Comparison of ENCODE assay signal across 8 cellular contexts in the genomic region with DNA sequence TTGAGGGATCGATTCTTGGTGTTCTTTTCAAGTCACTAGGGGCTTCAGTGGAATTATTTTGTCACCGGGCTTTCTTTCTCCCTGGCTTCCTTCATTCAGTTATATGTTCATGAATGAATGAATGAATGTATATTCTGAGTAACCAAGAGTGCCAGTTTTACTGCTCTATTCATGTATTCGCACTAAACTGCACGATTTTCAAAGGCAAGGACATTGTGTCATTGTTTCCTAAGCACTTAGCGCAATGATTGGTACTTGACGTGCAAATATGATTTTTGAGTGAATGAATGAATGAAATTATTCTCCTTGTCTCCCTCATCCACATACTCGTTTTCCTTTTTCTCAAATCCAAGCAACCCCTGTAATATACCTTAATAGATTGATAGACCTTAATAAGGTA. TPM values are rescaled to one million over a fixed set of nuclear protein-coding genes. Genes with fewer than 3 reads are reported as not detected.
DNase-seq lines count a peak whose midpoint lies in the region; ATAC-seq and TF ChIP-seq lines count a peak whose summit lies in the region.

No MANE protein-coding gene starts in this region.

- DNase-seq in epithelial cell of esophagus (ENCODE audit: low read depth) = no peak
- DNase-seq in progenitor cell of endocrine pancreas (ENCODE audit: low spot score, unreplicated experiment) = no peak
- DNase-seq in GDM1 (lab: John Stamatoyannopoulos, UW) = no peak
- no peak for DNase-seq in anterior cingulate cortex (lab: John Stamatoyannopoulos, UW)
- no peak for DNase-seq in iPS-NIHi11 (ENCODE audit: low spot score)

- no peak for ATAC-seq in GM21381 (IDR thresholded peaks at IDR 0.05; ENCODE audit: unreplicated experiment)

- H3K27ac ChIP-seq in OCI-LY3 (ENCODE audit: low read length) = peak overlapping the region; percentile 90

- peaks cover 13% of the 10 kb centered on the region for H3K4me1 ChIP-seq in OCI-LY3 (ENCODE audit: low read length)

- no peaks in the 10 kb centered on the region for H3K27me3 ChIP-seq in OCI-LY3 (ENCODE audit: low read depth, low read length)

- H3K27me3 Mint-ChIP-seq in progenitor cell of endocrine pancreas = no peaks in the 10 kb centered on the region

- H2AFZ ChIP-seq in OCI-LY3 (ENCODE audit: low read depth, low read length) = peak overlapping the region; percentile 85

- H3K27ac Mint-ChIP-seq in progenitor cell of endocrine pancreas = peak overlapping the region; percentile 99

- no peaks in the 10 kb centered on the region for H3K36me3 Mint-ChIP-seq in progenitor cell of endocrine pancreas (ENCODE audit: insufficient read depth)

- H3K9me3 Mint-ChIP-seq in progenitor cell of endocrine pancreas (ENCODE audit: low read depth) = no peaks in the 10 kb centered on the region

- no peaks in the 10 kb centered on the region for H4K20me1 ChIP-seq in OCI-LY3 (ENCODE audit: insufficient read depth, low read length)

- peak overlapping the region; percentile 98 for H3K4me3 Mint-ChIP-seq in progenitor cell of endocrine pancreas (ENCODE audit: low read depth)

- peak overlapping the region; percentile 99 for H3K9ac ChIP-seq in OCI-LY3 (ENCODE audit: low read length)

- H3K4me2 ChIP-seq in OCI-LY3 (ENCODE audit: low read length) = peak overlapping the region; percentile 80

- no peaks in the 10 kb centered on the region for H3K9me3 ChIP-seq in OCI-LY3 (ENCODE audit: insufficient read depth, low read length)

- TF ChIP-seq CTCF in OCI-LY3 (IDR thresholded peaks at IDR 0.05; ENCODE audit: low read depth, low read length) (no peak), epithelial cell of esophagus (IDR thresholded peaks at IDR 0.05; ENCODE audit: insufficient read depth, low read depth, low read length, missing control alignments) (no peak), progenitor cell of endocrine pancreas (IDR thresholded peaks at IDR 0.05; ENCODE audit: unreplicated experiment) (no peak)

- H3K36me3 ChIP-seq in OCI-LY3 (replicated peaks; ENCODE audit: low read depth, low read length) = no peaks in the 10 kb centered on the region

- H3K4me3 ChIP-seq in GM08714 (ENCODE audit: low read length) (peak overlapping the region; percentile 79), OCI-LY3 (ENCODE audit: low read length) (peak overlapping the region; percentile 97), epithelial cell of esophagus (ENCODE audit: low read length) (peak overlapping the region; percentile 96)

- H3K4me1 Mint-ChIP-seq in progenitor cell of endocrine pancreas (ENCODE audit: low read depth) = peaks cover 7% of the 10 kb centered on the region

- H3K79me2 ChIP-seq in OCI-LY3 (ENCODE audit: low read length) = peaks cover 9% of the 10 kb centered on the region; the same call in 1 of the 2 replicates

RNA-seq across cellular contexts. Expression of a gene that starts 0.8 kb away (rescaled TPM):
- 8.5 and 9.6 TPM in 2 replicates for total RNA-seq in progenitor cell of endocrine pancreas

RNA-seq across cellular contexts. Expression of a gene that starts 34.8 kb away (rescaled TPM):
- 84.1 and 95.5 TPM in 2 replicates for total RNA-seq in progenitor cell of endocrine pancreas
